ENCODE assay signal across 8 cellular contexts in the genomic region with DNA sequence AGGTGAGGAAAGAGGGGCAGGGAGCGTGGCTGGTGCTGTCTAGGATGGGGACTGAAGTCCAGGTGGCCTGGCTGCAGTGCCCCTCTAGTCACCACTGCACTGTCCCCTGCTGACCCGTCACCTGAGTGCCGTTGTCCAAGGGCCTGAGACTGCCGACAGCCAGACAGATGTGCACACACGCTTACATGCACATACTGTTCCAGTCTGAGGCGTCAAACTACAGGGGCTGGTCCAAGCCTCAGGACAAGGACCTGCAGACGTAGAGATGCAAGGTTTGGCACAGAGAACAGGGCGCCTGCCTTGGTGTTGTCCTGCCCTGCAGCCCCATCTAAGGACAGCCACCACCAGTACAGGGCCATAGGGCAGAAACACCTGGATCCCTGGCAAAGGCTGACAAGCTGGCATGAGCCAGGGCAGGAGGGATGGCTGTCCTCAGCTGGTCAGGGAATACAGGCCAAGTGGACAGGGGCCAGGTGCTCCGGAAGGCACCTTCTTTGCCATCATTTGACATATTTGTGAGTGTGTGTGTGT. TPM values are rescaled to one million over a fixed set of nuclear protein-coding genes. Genes with fewer than 3 reads are reported as not detected.
DNase-seq lines count a peak whose midpoint lies in the region; ATAC-seq, FAIRE-seq and TF ChIP-seq lines count a peak whose summit lies in the region.

No MANE protein-coding gene starts in this region.

- TF ChIP-seq POLR2A in GM12878 (IDR thresholded peaks at IDR 0.05; ENCODE audit: low read depth, low read length) = no peak

- no peak for ATAC-seq in activated CD4-positive, alpha-beta T cell treated with anti-CD3 and anti-CD28 coated beads for 36 hours
- ATAC-seq in GM12878 = no peak
- ATAC-seq in left lobe of liver = peak; percentile 71
- ATAC-seq in thoracic aorta (ENCODE audit: insufficient number of reproducible peaks, low FRiP score, low read depth) = no peak
- ATAC-seq in GM21825 (IDR thresholded peaks at IDR 0.05; ENCODE audit: unreplicated experiment) = no peak

- TF ChIP-seq EP300 in GM12878 (IDR thresholded peaks at IDR 0.05; ENCODE audit: borderline replicate concordance in 1 of 2, control insufficient read depth in 1 of 2, low read depth in 2 of 2, low read length in 2 of 2) = no peak

- H3K4me1 Mint-ChIP-seq in activated CD4-positive, alpha-beta T cell treated with anti-CD3 and anti-CD28 coated beads for 36 hours = peaks cover 6% of the 10 kb centered on the region

- no peak for TF ChIP-seq CTCF in GM12878 (IDR thresholded peaks at IDR 0.05 in 2 of 3, conservative IDR thresholded peaks at IDR 0.05 in 1 of 3; ENCODE audit: control insufficient read depth in 2 of 3, extremely low read depth in 1 of 3, insufficient read depth in 1 of 3, low read depth in 3 of 3, low read length in 3 of 3)
- no peak for TF ChIP-seq CTCF in thoracic aorta (IDR thresholded peaks at IDR 0.05)

- no peaks in the 10 kb centered on the region for H3K9me3 Mint-ChIP-seq in activated CD4-positive, alpha-beta T cell treated with anti-CD3 and anti-CD28 coated beads for 36 hours (ENCODE audit: low read depth)

- H3K79me2 ChIP-seq in GM12878 (ENCODE audit: control insufficient read depth, insufficient read depth, low read length) = no peaks in the 10 kb centered on the region

- RAD21 ChIA-PET in GM12878 (lab: Charles Lee; ENCODE audit: unreplicated experiment) = interaction anchor here (0.7 to 1.0 kb wide), 4 partner anchors 11 to 219 kb away, joined by 3 to 4 read pairs (median 3); no protein-coding TSS in a partner anchor

- no peak for FAIRE-seq in GM12878 (lab: Jason Lieb, UNC)

- no peaks in the 10 kb centered on the region for H3K9me3 ChIP-seq in GM12878 (replicated peaks; ENCODE audit: control insufficient read depth, insufficient read depth, low read length)
- H3K9me3 ChIP-seq in thoracic aorta = no peaks in the 10 kb centered on the region

- DNase-seq in activated CD4-positive, alpha-beta T cell treated with anti-CD3 and anti-CD28 coated beads for 36 hours = no peak
- no peak for DNase-seq in activated CD4-positive, alpha-beta T cell treated with anti-CD3 and anti-CD28 coated beads for 48 hours
- no peak for DNase-seq in GM12878 (ENCODE audit: low read depth, low spot score)
- peak; percentile 95 for DNase-seq in left lobe of liver (ENCODE audit: low spot score)
- DNase-seq in thoracic aorta (ENCODE audit: low spot score) = no peak
- DNase-seq in GOT3 (lab: John Stamatoyannopoulos, UW) = no peak
- no peak for DNase-seq in NCI-H748 treated with DMSO at 0.1 percent for 48 hours (lab: John Stamatoyannopoulos, UW)

- H3K9ac ChIP-seq in GM12878 (ENCODE audit: control insufficient read depth, insufficient read depth, low read length) = peak overlapping the region; percentile 1; the same call in 1 of the 2 replicates

- SMC1A ChIA-PET in GM12878 (lab: Charles Lee; ENCODE audit: uncharacterized antibody, unreplicated experiment) = interaction anchor here (1.1 to 1.8 kb wide), 4 partner anchors 19 to 254 kb away, joined by 4 to 8 read pairs (median 4); no protein-coding TSS in a partner anchor

- no TSS peak for BruUV-seq in GM12878 (replicated peaks; lab: Mats Ljungman, UMichigan)

- H2AFZ ChIP-seq in GM12878 (ENCODE audit: control insufficient read depth, low read depth, low read length) = peak overlapping the region; percentile 55

- H3K4me2 ChIP-seq in GM12878 (ENCODE audit: control insufficient read depth, insufficient read depth) = peak overlapping the region; percentile 78

- no peak overlapping the region for H3K27ac ChIP-seq in GM12878 (ENCODE audit: control insufficient read depth, insufficient read depth)
- peak overlapping the region; percentile 79 to 80 for H3K27ac ChIP-seq in thoracic aorta

- H3K27ac Mint-ChIP-seq in activated CD4-positive, alpha-beta T cell treated with anti-CD3 and anti-CD28 coated beads for 36 hours = peak overlapping the region; percentile 81

- H3K36me3 Mint-ChIP-seq in activated CD4-positive, alpha-beta T cell treated with anti-CD3 and anti-CD28 coated beads for 36 hours (ENCODE audit: low read depth) = no peaks in the 10 kb centered on the region

- H3K4me3 Mint-ChIP-seq in activated CD4-positive, alpha-beta T cell treated with anti-CD3 and anti-CD28 coated beads for 36 hours = peak overlapping the region; percentile 77

- H3K27me3 ChIP-seq in GM12878 (replicated peaks in 1 of 2; ENCODE audit: control insufficient read depth in 2 of 2, insufficient read depth in 2 of 2, low read length in 1 of 2) = no peaks in the 10 kb centered on the region; a peak in 1 of 4 replicates
- no peaks in the 10 kb centered on the region for H3K27me3 ChIP-seq in thoracic aorta (replicated peaks; ENCODE audit: insufficient read depth)

- H3K27me3 Mint-ChIP-seq in activated CD4-positive, alpha-beta T cell treated with anti-CD3 and anti-CD28 coated beads for 36 hours = no peaks in the 10 kb centered on the region

- intact Hi-C loops in activated CD4-positive, alpha-beta T cell treated with anti-CD3 and anti-CD28 coated beads for 36 hours (cut with DNase I, micrococcal nuclease) = loop anchor here (1.0 to 10.0 kb wide), 7 partner anchors 97 to 525 kb away; a partner anchor contains a TSS
- intact Hi-C loops in GM12878 (cut with micrococcal nuclease; ENCODE audit: unreplicated experiment) = loop anchor here (2.0 to 5.0 kb wide), 3 partner anchors 102 to 487 kb away; no protein-coding TSS in a partner anchor

- peaks cover 12% of the 10 kb centered on the region for H3K4me1 ChIP-seq in GM12878 (ENCODE audit: control insufficient read depth, insufficient read depth, low read length)
- H3K4me1 ChIP-seq in thoracic aorta (ENCODE audit: control insufficient read depth in 1 of 2, low read depth in 2 of 2) = peaks cover 0 to 37% of the 10 kb centered on the region in 2 donors

- TF ChIP-seq RAD21 in GM12878 (IDR thresholded peaks at IDR 0.05; ENCODE audit: insufficient read depth, low read depth, low read length) = no peak

- peak overlapping the region; percentile 47 for H3K4me3 ChIP-seq in GM12878
- H3K4me3 ChIP-seq in thoracic aorta = peak overlapping the region; percentile 62

- H4K20me1 ChIP-seq in GM12878 (ENCODE audit: control insufficient read depth, insufficient read depth) = no peaks in the 10 kb centered on the region

- H3K36me3 ChIP-seq in GM12878 (ENCODE audit: control insufficient read depth in 2 of 2, insufficient read depth in 2 of 2, low read length in 1 of 2) (no peaks in the 10 kb centered on the region), thoracic aorta (no peaks in the 10 kb centered on the region)

- 93% methylated on average over 9 of the region's 9 CpGs for WGBS in GM12878 (ENCODE audit: insufficient coverage, insufficient replicate concordance, low lambda C conversion rate, missing lambda C conversion rate)

- CTCF ChIA-PET in activated CD4-positive, alpha-beta T cell treated with anti-CD3 and anti-CD28 coated beads for 36 hours (lab: Charles Lee) = interaction anchor here (0.6 to 1.4 kb wide), 12 partner anchors 25 to 329 kb away, joined by 3 to 7 read pairs (median 3); no protein-coding TSS in a partner anchor
- CTCF ChIA-PET in GM12878 (lab: Yijun Ruan, JAX) = interaction anchor here (0.6 to 2.2 kb wide), 16 partner anchors 11 to 316 kb away, joined by 3 to 15 read pairs (median 3); no protein-coding TSS in a partner anchor

- POLR2A ChIA-PET in activated CD4-positive, alpha-beta T cell treated with anti-CD3 and anti-CD28 coated beads for 36 hours (lab: Charles Lee) = no interaction called here
- POLR2A ChIA-PET in GM12878 (lab: Charles Lee) = no interaction called here

- in situ Hi-C loops in GM12878 (cut with MboI) = loop anchor here (5.0 to 10.0 kb wide), 3 partner anchors 257 to 485 kb away; no protein-coding TSS in a partner anchor

TF ChIP-seq in GM12878, 131 proteins besides CTCF, POLR2A, EP300 and RAD21:
- no peak for TF ChIP-seq SP1 (IDR thresholded peaks at IDR 0.05; ENCODE audit: low read depth, low read length)
- TF ChIP-seq LARP7 (IDR thresholded peaks at IDR 0.05) = 0 out of 2 replicates have a peak, but pooled peaks have one; percentile 17

RNA-seq across cellular contexts. Expression of a gene that starts 1.7 kb away (rescaled TPM):
- total RNA-seq in activated CD4-positive, alpha-beta T cell treated with anti-CD3 and anti-CD28 coated beads for 36 hours = under 1 TPM; 0.39 to 0.76 TPM
- total RNA-seq in GM12878 (2013; cell fraction: nucleolus; rRNA removed) = 1.5 and 1.8 TPM in 2 replicates
- 0.28 and 0.54 TPM in 2 replicates for total RNA-seq in GM12878 (2014; rRNA removed)
- 0.37 and 0.85 TPM in 2 replicates for total RNA-seq in GM12878 (2014; rRNA removed; fragmentation: Illumina TruSeq; extraction: Trizol)
- 0.43 and 1.2 TPM in 2 replicates for total RNA-seq in GM12878 (2021)
- not detected for polyA plus RNA-seq in GM12878 (2011; ENCODE audit: low read depth)
- 1.4 and 1.5 TPM in 2 replicates for polyA plus RNA-seq in GM12878 (2011; rRNA removed)
- polyA plus RNA-seq in GM12878 (2011; cell fraction: cytosol; rRNA removed) = 1.5 and 1.8 TPM in 2 replicates
- 3.8 and 4.2 TPM in 2 replicates for polyA plus RNA-seq in GM12878 (2011; cell fraction: nucleus; rRNA removed)
- 0.18 and 0.42 TPM in 2 replicates for polyA plus RNA-seq in GM12878 (2012)
- 0.24 and 0.35 TPM in 2 replicates for polyA plus RNA-seq in GM12878 (2014; fragmentation: Illumina TruSeq; extraction: Trizol)
- 1 to 10 TPM; 1.2 to 1.3 TPM for polyA plus RNA-seq in GM12878 (2014; fragmentation: Nextera tagmentation; extraction: Ambion mirVana)
- polyA plus RNA-seq in GM12878 (2014; rRNA removed) = 0.46 and 0.74 TPM in 2 replicates
- 1 to 10 TPM; 2.7 to 2.8 TPM for polyA plus RNA-seq in GM12878 (2016; fragmentation: Nextera tagmentation; extraction: Ambion mirVana)
- 2.0 and 3.6 TPM in 2 replicates for polyA minus RNA-seq in GM12878 (2011; rRNA and poly(A)+ RNA removed)
- not detected in 2 replicates for polyA minus RNA-seq in GM12878 (2011; cell fraction: cytosol; rRNA and poly(A)+ RNA removed)
- 6.3 and 9.8 TPM in 2 replicates for polyA minus RNA-seq in GM12878 (2011; cell fraction: nucleus; rRNA and poly(A)+ RNA removed)
- 21.7 TPM for total RNA-seq in left lobe of liver
- 10 to 100 TPM in 1 of 2 donors, 1 to 10 TPM in 1; 9.1 to 17.5 TPM for total RNA-seq in thoracic aorta
